8 cellular contexts compared by ENCODE assay signal in the genomic region with DNA sequence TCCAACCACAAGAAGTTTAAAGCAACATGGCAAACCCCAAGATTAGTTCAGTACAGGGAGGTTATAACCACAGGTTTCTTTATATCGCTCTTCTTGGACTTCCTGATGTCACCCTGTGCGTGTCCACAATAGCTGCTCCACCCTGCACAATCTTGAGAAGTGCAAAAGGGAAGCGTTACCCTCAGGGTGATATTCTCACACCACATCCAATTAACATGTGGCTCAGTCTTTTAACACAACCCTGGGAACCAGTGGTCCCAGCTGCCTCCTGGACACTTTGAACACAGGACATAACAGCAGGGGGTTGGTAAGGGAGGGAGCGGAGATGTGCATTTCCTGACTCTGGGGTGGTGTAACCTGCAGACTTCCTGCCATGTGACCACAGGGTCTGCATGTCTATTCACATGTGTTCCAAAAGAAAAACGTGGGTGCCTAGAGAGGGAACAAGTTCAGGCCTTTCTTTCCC.
DNase-seq lines count a peak whose midpoint lies in the region; ATAC-seq and TF ChIP-seq lines count a peak whose summit lies in the region.

No MANE protein-coding gene starts in this region.

- ATAC-seq in HG03064 (IDR thresholded peaks at IDR 0.05; ENCODE audit: low read depth, unreplicated experiment), result peak; percentile 92

- peak; percentile 62 for TF ChIP-seq POLR2A in GM19099 (IDR thresholded peaks at IDR 0.05; ENCODE audit: extremely low read depth, insufficient read length, low read depth)

- DNase-seq in T-helper 22 cell (ENCODE audit: low read depth) (peak; percentile 39), NCI-H1436 (lab: John Stamatoyannopoulos, UW) (no peak), amygdala (lab: John Stamatoyannopoulos, UW) (no peak), GM03348 (ENCODE audit: low spot score) (no peak)
- peak; percentile 77 for DNase-seq in central memory CD4-positive, alpha-beta T cell
- DNase-seq in stimulated activated CD4-positive, alpha-beta T cell treated with anti-CD3 and anti-CD28 coated beads, Interleukin-2, amount 100 ng/mL, for 48 hours, result peak; percentile 24 to 30

Comparison
In these comparisons a context has a peak if more than half of its experiments do, and no peak if none do; other contexts are left out.
1. DNase-seq: peak in T-helper 22 cell (single experiment), central memory CD4-positive, alpha-beta T cell (single experiment) and stimulated activated CD4-positive, alpha-beta T cell treated with anti-CD3 and anti-CD28 coated beads, Interleukin-2, amount 100 ng/mL, for 48 hours (2 of 2); none in NCI-H1436 (single experiment), amygdala (0 of 56) and GM03348 (single experiment).